Comparison of ENCODE assay signal across 8 cellular contexts in genomic region chr6:73695619-73696421, GRCh38. TPM values are rescaled to one million over a fixed set of nuclear protein-coding genes. Genes with fewer than 3 reads are reported as not detected.
A peak's percentile ranks its signal among the peaks of the same experiment; 100 is the strongest.
DNase-seq lines count a peak whose midpoint lies in the region; ATAC-seq and TF ChIP-seq lines count a peak whose summit lies in the region.

CD109 (plus strand) TSS chr6:73696203; CDS start chr6:73696216, 13 bp downstream.

- H3K4me3 ChIP-seq in AG04449 (ENCODE audit: low read depth, low read length) = peak within 1 kb of the TSS; percentile 69
- peak within 1 kb of the TSS; percentile 90 for H3K4me3 ChIP-seq in OCI-LY3 (ENCODE audit: low read length)
- peak within 1 kb of the TSS; percentile 71 for H3K4me3 ChIP-seq in fibroblast of the aortic adventitia (ENCODE audit: low read depth, low read length)
- peak within 1 kb of the TSS; percentile 55 for H3K4me3 ChIP-seq in neural progenitor cell
- H3K4me3 ChIP-seq in subcutaneous abdominal adipose tissue (ENCODE audit: low read depth in 1 of 5, low read length in 5 of 5) = peak within 1 kb of the TSS; percentile 62 to 79 (median 75)

- H3K36me3 ChIP-seq in OCI-LY3 (replicated peaks; ENCODE audit: low read depth, low read length) = no peaks in the 10 kb centered on the region
- H3K36me3 ChIP-seq in neural progenitor cell = no peaks in the 10 kb centered on the region
- H3K36me3 ChIP-seq in subcutaneous abdominal adipose tissue (ENCODE audit: control insufficient read depth in 5 of 5, insufficient read depth in 5 of 5, low read length in 5 of 5) = no peaks in the 10 kb centered on the region

- POLR2A ChIA-PET in AG04449 (lab: Yijun Ruan, JAX) = interaction anchor here (1.0 to 1.2 kb wide), 2 partner anchors 9 to 41 kb away, joined by 3 read pairs; no protein-coding TSS in a partner anchor

- peaks cover 4% of the 10 kb centered on the region for H3K27me3 Mint-ChIP-seq in activated T-helper 1 cell treated with anti-CD3 and anti-CD28 coated beads, Interleukin-12 subunit alpha, Interleukin-12 subunit beta, Interleukin-2, Interleukin-4 antibody, amounts not matched to agents 30 ng/mL and 10 ng/mL and 1 ng/mL, durations not matched to agents 14 hours and 24 hours and 36 hours (ENCODE audit: insufficient read depth)
- H3K27me3 Mint-ChIP-seq in neural progenitor cell (ENCODE audit: insufficient read depth, low read depth) = peaks cover 9% of the 10 kb centered on the region

- no peaks in the 10 kb centered on the region for H3F3A ChIP-seq in neural progenitor cell (ENCODE audit: low read depth)

- H3K27me3 ChIP-seq in OCI-LY3 (ENCODE audit: low read depth, low read length) = 0 out of 2 replicates have a peak, but pooled peaks cover 3% of the 10 kb centered on the region
- H3K27me3 ChIP-seq in neural progenitor cell = peaks cover 29% of the 10 kb centered on the region
- H3K27me3 ChIP-seq in subcutaneous abdominal adipose tissue (ENCODE audit: control insufficient read depth in 5 of 5, insufficient read depth in 4 of 5, low read length in 5 of 5) = peaks cover 0 to 6% (median 0%) of the 10 kb centered on the region in 5 donors

- peak within 1 kb of the TSS; percentile 96 for H2AFZ ChIP-seq in OCI-LY3 (ENCODE audit: low read depth, low read length)
- peak within 1 kb of the TSS; percentile 95 for H2AFZ ChIP-seq in neural progenitor cell (replicated peaks)

- H3K4me2 ChIP-seq in OCI-LY3 (ENCODE audit: low read length) = peak within 1 kb of the TSS; percentile 93
- H3K4me2 ChIP-seq in neural progenitor cell = peak within 1 kb of the TSS; percentile 83

- TF ChIP-seq CTCF in AG04449 (IDR thresholded peaks at IDR 0.05; ENCODE audit: insufficient read depth, low read length, missing control alignments) (no peak), OCI-LY3 (IDR thresholded peaks at IDR 0.05; ENCODE audit: low read depth, low read length) (no peak), fibroblast of the aortic adventitia (IDR thresholded peaks at IDR 0.05; ENCODE audit: insufficient read depth, low read length) (no peak), neural progenitor cell (IDR thresholded peaks at IDR 0.05) (no peak)

- no peaks in the 10 kb centered on the region for H4K20me1 ChIP-seq in OCI-LY3 (ENCODE audit: insufficient read depth, low read length)
- no peaks in the 10 kb centered on the region for H4K20me1 ChIP-seq in neural progenitor cell (ENCODE audit: low read depth)

- peaks cover 3% of the 10 kb centered on the region for H3K9me3 Mint-ChIP-seq in activated T-helper 1 cell treated with anti-CD3 and anti-CD28 coated beads, Interleukin-12 subunit alpha, Interleukin-12 subunit beta, Interleukin-2, Interleukin-4 antibody, amounts not matched to agents 30 ng/mL and 10 ng/mL and 1 ng/mL, durations not matched to agents 14 hours and 24 hours and 36 hours
- peaks cover 5% of the 10 kb centered on the region for H3K9me3 Mint-ChIP-seq in neural progenitor cell

- peak; percentile 14 for DNase-seq in AG04449 (ENCODE audit: low read depth, low spot score)
- peak; percentile 61 for DNase-seq in activated T-helper 1 cell treated with anti-CD3 and anti-CD28 coated beads, Interleukin-12 subunit alpha, Interleukin-12 subunit beta, Interleukin-2, Interleukin-4 antibody, amounts not matched to agents 30 ng/mL and 10 ng/mL and 1 ng/mL, durations not matched to agents 14 hours and 24 hours and 36 hours (ENCODE audit: low spot score)
- DNase-seq in fibroblast of the aortic adventitia (ENCODE audit: low read depth) = peak; percentile 83
- peak; percentile 77 for DNase-seq in neural progenitor cell (ENCODE audit: low spot score)

- H3K79me2 ChIP-seq in OCI-LY3 (ENCODE audit: low read length) (no peaks in the 10 kb centered on the region), neural progenitor cell (ENCODE audit: low read depth) (no peaks in the 10 kb centered on the region)

- peak within 1 kb of the TSS; percentile 79 for H3K9ac ChIP-seq in OCI-LY3 (ENCODE audit: low read length)
- H3K9ac ChIP-seq in neural progenitor cell = no peak within 1 kb of the TSS
- peak within 1 kb of the TSS; percentile 16 to 70 (median 68) for H3K9ac ChIP-seq in subcutaneous abdominal adipose tissue (ENCODE audit: low read length in 5 of 5)

- intact Hi-C loops in activated T-helper 1 cell treated with anti-CD3 and anti-CD28 coated beads, Interleukin-12 subunit alpha, Interleukin-12 subunit beta, Interleukin-2, Interleukin-4 antibody, amounts not matched to agents 30 ng/mL and 10 ng/mL and 1 ng/mL, durations not matched to agents 14 hours and 24 hours and 36 hours (cut with micrococcal nuclease) = loop anchor here (1.0 kb wide), 9 partner anchors 8 to 1076 kb away; partner anchors contain the start of gene EEF1A1

- H3K27ac Mint-ChIP-seq in activated T-helper 1 cell treated with anti-CD3 and anti-CD28 coated beads, Interleukin-12 subunit alpha, Interleukin-12 subunit beta, Interleukin-2, Interleukin-4 antibody, amounts not matched to agents 30 ng/mL and 10 ng/mL and 1 ng/mL, durations not matched to agents 14 hours and 24 hours and 36 hours = peak within 1 kb of the TSS; percentile 95
- no peak within 1 kb of the TSS for H3K27ac Mint-ChIP-seq in neural progenitor cell

- peak within 1 kb of the TSS; percentile 88 for H3K4me3 Mint-ChIP-seq in activated T-helper 1 cell treated with anti-CD3 and anti-CD28 coated beads, Interleukin-12 subunit alpha, Interleukin-12 subunit beta, Interleukin-2, Interleukin-4 antibody, amounts not matched to agents 30 ng/mL and 10 ng/mL and 1 ng/mL, durations not matched to agents 14 hours and 24 hours and 36 hours
- H3K4me3 Mint-ChIP-seq in neural progenitor cell = peak within 1 kb of the TSS; percentile 83

- peaks cover 28% of the 10 kb centered on the region for H3K4me1 ChIP-seq in OCI-LY3 (ENCODE audit: low read length)
- H3K4me1 ChIP-seq in neural progenitor cell = no peaks in the 10 kb centered on the region
- H3K4me1 ChIP-seq in subcutaneous abdominal adipose tissue (ENCODE audit: control insufficient read depth in 5 of 5, insufficient read depth in 5 of 5, low read length in 5 of 5) = peaks cover 0 to 34% (median 20%) of the 10 kb centered on the region in 5 donors

- CTCF ChIA-PET in AG04449 (lab: Yijun Ruan, JAX) = interaction anchor here (1.1 to 3.9 kb wide), 3 partner anchors 36 to 43 kb away, joined by 3 to 15 read pairs (median 6); no protein-coding TSS in a partner anchor

- peaks cover 62% of the 10 kb centered on the region for H3K4me1 Mint-ChIP-seq in activated T-helper 1 cell treated with anti-CD3 and anti-CD28 coated beads, Interleukin-12 subunit alpha, Interleukin-12 subunit beta, Interleukin-2, Interleukin-4 antibody, amounts not matched to agents 30 ng/mL and 10 ng/mL and 1 ng/mL, durations not matched to agents 14 hours and 24 hours and 36 hours (ENCODE audit: low read depth)
- H3K4me1 Mint-ChIP-seq in neural progenitor cell = peaks cover 10% of the 10 kb centered on the region

- H3K27ac ChIP-seq in OCI-LY3 (ENCODE audit: low read length) = no peak within 1 kb of the TSS
- no peak within 1 kb of the TSS for H3K27ac ChIP-seq in neural progenitor cell
- peak within 1 kb of the TSS; percentile 71 for H3K27ac ChIP-seq in subcutaneous abdominal adipose tissue (ENCODE audit: low read depth, low read length)

- no peaks in the 10 kb centered on the region for H3K9me3 ChIP-seq in OCI-LY3 (ENCODE audit: insufficient read depth, low read length)
- no peaks in the 10 kb centered on the region for H3K9me3 ChIP-seq in neural progenitor cell (ENCODE audit: low read depth)
- H3K9me3 ChIP-seq in subcutaneous abdominal adipose tissue (ENCODE audit: control insufficient read depth in 5 of 5, low read length in 5 of 5) = no peaks in the 10 kb centered on the region

- peak; percentile 49 for ATAC-seq in GM18873 (IDR thresholded peaks at IDR 0.05; ENCODE audit: low FRiP score, unreplicated experiment)
- ATAC-seq in HG03159 (IDR thresholded peaks at IDR 0.05; ENCODE audit: unreplicated experiment) = peak; percentile 70

- peaks cover 30% of the 10 kb centered on the region for H3K36me3 Mint-ChIP-seq in activated T-helper 1 cell treated with anti-CD3 and anti-CD28 coated beads, Interleukin-12 subunit alpha, Interleukin-12 subunit beta, Interleukin-2, Interleukin-4 antibody, amounts not matched to agents 30 ng/mL and 10 ng/mL and 1 ng/mL, durations not matched to agents 14 hours and 24 hours and 36 hours (ENCODE audit: low read depth)
- H3K36me3 Mint-ChIP-seq in neural progenitor cell = no peaks in the 10 kb centered on the region

RNA-seq across cellular contexts. Expression of gene CD109, which starts in this region (rescaled TPM):
- total RNA-seq in activated T-helper 1 cell treated with anti-CD3 and anti-CD28 coated beads, Interleukin-12 subunit alpha, Interleukin-12 subunit beta, Interleukin-2, Interleukin-4 antibody, amounts not matched to agents 30 ng/mL and 10 ng/mL and 1 ng/mL, durations not matched to agents 14 hours and 24 hours and 36 hours = 27.1 and 29.3 TPM in 2 replicates
- 39.2 and 170 TPM in 2 replicates for total RNA-seq in fibroblast of the aortic adventitia (ENCODE audit: low replicate concordance)
- total RNA-seq in neural progenitor cell (ENCODE audit: low replicate concordance) = 1.2 and 1.3 TPM in 2 replicates

Comparison
In these comparisons a context has a peak if more than half of its experiments do, and no peak if none do; other contexts are left out.
1. RNA of gene CD109 (total RNA-seq): 39.2 to 170 TPM in fibroblast of the aortic adventitia and 27.1 to 29.3 TPM in activated T-helper 1 cell treated with anti-CD3 and anti-CD28 coated beads, Interleukin-12 subunit alpha, Interleukin-12 subunit beta, Interleukin-2, Interleukin-4 antibody, amounts not matched to agents 30 ng/mL and 10 ng/mL and 1 ng/mL, durations not matched to agents 14 hours and 24 hours and 36 hours; 1.2 to 1.3 TPM in neural progenitor cell; every median in the first group is over 10 times any median in the second.
2. DNase-seq: peak in every context shown above with its lines; median percentile 83 in fibroblast of the aortic adventitia; 77 in neural progenitor cell; 61 in activated T-helper 1 cell treated with anti-CD3 and anti-CD28 coated beads, Interleukin-12 subunit alpha, Interleukin-12 subunit beta, Interleukin-2, Interleukin-4 antibody, amounts not matched to agents 30 ng/mL and 10 ng/mL and 1 ng/mL, durations not matched to agents 14 hours and 24 hours and 36 hours; 14 in AG04449.
3. Peak in every context shown above with its lines, with median percentiles within 50 percentile points of each other: H3K4me3 ChIP-seq.